8 cellular contexts compared by ENCODE assay signal in genomic region chr2:177906041-177906718, GRCh38.
DNase-seq lines count a peak whose midpoint lies in the region; ATAC-seq and TF ChIP-seq lines count a peak whose summit lies in the region.

No MANE protein-coding gene starts in this region.

- POLR2A ChIA-PET in WTC11 (lab: Charles Lee): no interaction called here

- no peak overlapping the region for H3K27ac ChIP-seq in lung (ENCODE audit: low read depth in 1 of 2, low read length in 1 of 2)

- DNase-seq in AG08396 (ENCODE audit: low spot score) (peak; percentile 69), NCI-H2029 (lab: John Stamatoyannopoulos, UW) (peak; percentile 82), WTC11 (ENCODE audit: low spot score) (peak; percentile 88), chondrocyte (ENCODE audit: low spot score) (no peak), lung (ENCODE audit: low spot score) (peak; percentile 53)
- DNase-seq in stimulated activated CD8-positive, alpha-beta memory T cell treated with anti-CD3 and anti-CD28 coated beads, Interleukin-15, amount 100 ng/mL, for 48 hours (ENCODE audit: low read depth in 2 of 2): peak; percentile 50

- no peaks in the 10 kb centered on the region for H3K36me3 ChIP-seq in lung (ENCODE audit: control insufficient read depth in 2 of 2, insufficient read depth in 2 of 2, low read length in 2 of 2)

- TF ChIP-seq CTCF in WTC11 (IDR thresholded peaks at IDR 0.05) (peak; percentile 89), chondrocyte (IDR thresholded peaks at IDR 0.05) (peak; percentile 87), lung (IDR thresholded peaks at IDR 0.05; ENCODE audit: control extremely low read depth, extremely low read depth) (peak; percentile 43)

- CTCF ChIA-PET in WTC11 (lab: Charles Lee): interaction anchor here (0.6 to 1.8 kb wide), 10 partner anchors 8 to 196 kb away, joined by 3 to 12 read pairs (median 4); no protein-coding TSS in a partner anchor

- no peak overlapping the region for H3K4me3 ChIP-seq in lung

- peaks cover 24% of the 10 kb centered on the region for H3K4me1 Mint-ChIP-seq in WTC11
- H3K4me1 Mint-ChIP-seq in chondrocyte (ENCODE audit: low read depth): peaks cover 22% of the 10 kb centered on the region

- H3K27ac Mint-ChIP-seq in WTC11 (no peak overlapping the region), chondrocyte (ENCODE audit: unreplicated experiment) (no peak overlapping the region)

- H3K27me3 Mint-ChIP-seq in WTC11 (ENCODE audit: low read depth) (no peaks in the 10 kb centered on the region; the same call in 1 of the 2 replicates), chondrocyte (ENCODE audit: low read depth) (peaks cover 2% of the 10 kb centered on the region)

- no peaks in the 10 kb centered on the region for H3K27me3 ChIP-seq in lung (ENCODE audit: control insufficient read depth, insufficient read depth)

- H3K4me3 Mint-ChIP-seq in WTC11 (no peak overlapping the region), chondrocyte (ENCODE audit: unreplicated experiment) (no peak overlapping the region)

- H3K4me1 ChIP-seq in lung (ENCODE audit: control insufficient read depth in 2 of 2, insufficient read depth in 2 of 2, low read length in 2 of 2): peaks cover 0 to 5% of the 10 kb centered on the region in 2 donors

- peak; percentile 92 for ATAC-seq in GM18858 (IDR thresholded peaks at IDR 0.05; ENCODE audit: unreplicated experiment)
- ATAC-seq in HG03039 (IDR thresholded peaks at IDR 0.05; ENCODE audit: unreplicated experiment): peak; percentile 85
- ATAC-seq in WTC11: peak; percentile 95
- peak; percentile 82 for ATAC-seq in lung (ENCODE audit: insufficient read depth, low FRiP score)

- no peaks in the 10 kb centered on the region for H3K9me3 ChIP-seq in lung (ENCODE audit: control insufficient read depth in 2 of 2, insufficient read depth in 1 of 2, low read length in 1 of 2)

- H3K36me3 Mint-ChIP-seq in WTC11 (no peaks in the 10 kb centered on the region), chondrocyte (ENCODE audit: low read depth) (no peaks in the 10 kb centered on the region)

- H3K9me3 Mint-ChIP-seq in WTC11 (no peaks in the 10 kb centered on the region), chondrocyte (ENCODE audit: low read depth) (no peaks in the 10 kb centered on the region)

- 40 to 45% methylated on average over 12 of the region's 12 CpGs for WGBS in lung, 2 donors

TF ChIP-seq in WTC11, 78 proteins besides CTCF, POLR2A, EP300 and RAD21:
- TF ChIP-seq CREB1 (CRISPR knock-in tag; IDR thresholded peaks at IDR 0.05) (no peak), OVOL2 (CRISPR knock-in tag; IDR thresholded peaks at IDR 0.05; ENCODE audit: borderline replicate concordance) (no peak), GABPB1 (CRISPR knock-in tag; IDR thresholded peaks at IDR 0.05) (peak; percentile 32; the same call in 1 of the 2 replicates), TP53 (CRISPR knock-in tag; IDR thresholded peaks at IDR 0.05) (no peak), TEAD4 (CRISPR knock-in tag; IDR thresholded peaks at IDR 0.05) (0 out of 2 replicates have a peak, but pooled peaks have one; percentile 19), TEAD1 (CRISPR knock-in tag; IDR thresholded peaks at IDR 0.05) (peak; percentile 56; the same call in 1 of the 2 replicates), ZNF396 (CRISPR knock-in tag; IDR thresholded peaks at IDR 0.05; ENCODE audit: borderline replicate concordance) (no peak), JUN (CRISPR knock-in tag; IDR thresholded peaks at IDR 0.05) (no peak), ZBTB43 (CRISPR knock-in tag; IDR thresholded peaks at IDR 0.05) (peak; percentile 38; the same call in 1 of the 2 replicates), RELA (CRISPR knock-in tag; IDR thresholded peaks at IDR 0.05; ENCODE audit: borderline replicate concordance) (no peak), FOXP4 (CRISPR knock-in tag; IDR thresholded peaks at IDR 0.05) (no peak), PRRX2 (CRISPR knock-in tag; IDR thresholded peaks at IDR 0.05) (no peak), USF2 (CRISPR knock-in tag; IDR thresholded peaks at IDR 0.05) (no peak), HMGXB4 (CRISPR knock-in tag; IDR thresholded peaks at IDR 0.05) (no peak), NR2C2 (CRISPR knock-in tag; IDR thresholded peaks at IDR 0.05) (no peak)
